10 cellular contexts compared by ENCODE assay signal in genomic region chr11:86673055-86673843, GRCh38. TPM values are rescaled to one million over a fixed set of nuclear protein-coding genes. Genes with fewer than 3 reads are reported as not detected.
A peak's percentile ranks its signal among the peaks of the same experiment; 100 is the strongest.
DNase-seq lines count a peak whose midpoint lies in the region; ATAC-seq and TF ChIP-seq lines count a peak whose summit lies in the region.
"Had no signal": no experiment of that assay in that cellular context is flagged by ENCODE, and none has a peak within 500 bp of the region (broad histone marks: within the 10 kb centered on the region; RNA-seq: fewer than 3 reads in every experiment).

No MANE protein-coding gene starts in this region.

- H4K91ac ChIP-seq in IMR-90 (ENCODE audit: insufficient read depth, low read depth, low read length): peak overlapping the region; percentile 12; the same call in 1 of the 2 replicates

- H2BK20ac ChIP-seq in IMR-90 (ENCODE audit: low read depth, low read length): no peak overlapping the region

- no peaks in the 10 kb centered on the region for H3K9me3 ChIP-seq in IMR-90 (ENCODE audit: control insufficient read depth, insufficient read depth, low read length)
- no peaks in the 10 kb centered on the region for H3K9me3 ChIP-seq in endocrine pancreas (ENCODE audit: control insufficient read depth, low read length)
- H3K9me3 ChIP-seq in prostate gland: no peaks in the 10 kb centered on the region
- H3K9me3 ChIP-seq in mucosa of descending colon: no peaks in the 10 kb centered on the region

- peak overlapping the region; percentile 2 for H3K27ac Mint-ChIP-seq in activated CD4-positive, alpha-beta T cell treated with anti-CD3 and anti-CD28 coated beads for 36 hours

- no peaks in the 10 kb centered on the region for H3K36me3 Mint-ChIP-seq in activated CD4-positive, alpha-beta T cell treated with anti-CD3 and anti-CD28 coated beads for 36 hours (ENCODE audit: low read depth)

- POLR2A ChIA-PET in activated CD4-positive, alpha-beta T cell treated with anti-CD3 and anti-CD28 coated beads for 36 hours (lab: Charles Lee): no interaction called here
- POLR2A ChIA-PET in IMR-90 (lab: Charles Lee; ENCODE audit: unreplicated experiment): no interaction called here

- dilution Hi-C loops in IMR-90 (cut with HindIII; ENCODE audit: low sequenced_read_pairs, unreplicated experiment): no loop called here

- no peak overlapping the region for H2AFZ ChIP-seq in IMR-90 (replicated peaks; ENCODE audit: low read length, poor library complexity)

- H3K79me1 ChIP-seq in IMR-90 (ENCODE audit: low read depth in 1 of 2, low read length in 2 of 2): peaks cover 0 to 5% of the 10 kb centered on the region in 2 experiments; a peak in 2 of 4 replicates

- H3K36me3 ChIP-seq in IMR-90 (ENCODE audit: control insufficient read depth, insufficient read depth, low read length) (no peaks in the 10 kb centered on the region), endocrine pancreas (ENCODE audit: control insufficient read depth, insufficient read depth, low read length) (no peaks in the 10 kb centered on the region), prostate gland (no peaks in the 10 kb centered on the region), mucosa of descending colon (ENCODE audit: low read depth) (no peaks in the 10 kb centered on the region)

- no peak overlapping the region for H3K9ac ChIP-seq in IMR-90 (ENCODE audit: low read depth, low read length)
- H3K9ac ChIP-seq in endocrine pancreas (ENCODE audit: control insufficient read depth, insufficient read depth, low read length): no peak overlapping the region

- H4K20me1 ChIP-seq in IMR-90 (ENCODE audit: insufficient read depth, low read length): no peaks in the 10 kb centered on the region

- no peak overlapping the region; the same call in 1 of the 2 replicates for H3K23ac ChIP-seq in IMR-90 (ENCODE audit: low read depth, low read length)

- no peak overlapping the region for H2AK9ac ChIP-seq in IMR-90 (replicated peaks; ENCODE audit: low read depth, low read length, poor library complexity)

- no peak for TF ChIP-seq RAD21 in IMR-90 (IDR thresholded peaks at IDR 0.05; ENCODE audit: low read length)

- H3K27me3 ChIP-seq in IMR-90 (ENCODE audit: control insufficient read depth, insufficient read depth, low read length): no peaks in the 10 kb centered on the region
- H3K27me3 ChIP-seq in endocrine pancreas (ENCODE audit: control insufficient read depth, insufficient read depth, low read length): no peaks in the 10 kb centered on the region
- H3K27me3 ChIP-seq in prostate gland (replicated peaks; ENCODE audit: insufficient read depth): no peaks in the 10 kb centered on the region

- in situ Hi-C loops in IMR-90 (cut with MboI; ENCODE audit: low sequenced_read_pairs): loop anchor here (5.0 kb wide), 1 partner anchor 129 kb away; the partner anchor contains the start of gene PRSS23

- peaks cover 24% of the 10 kb centered on the region for H3K4me1 Mint-ChIP-seq in activated CD4-positive, alpha-beta T cell treated with anti-CD3 and anti-CD28 coated beads for 36 hours

- no peak for DNase-seq in activated CD4-positive, alpha-beta T cell treated with anti-CD3 and anti-CD28 coated beads for 36 hours
- no peak for DNase-seq in activated CD4-positive, alpha-beta T cell treated with anti-CD3 and anti-CD28 coated beads for 48 hours
- DNase-seq in IMR-90: no peak
- DNase-seq in prostate gland (ENCODE audit: low spot score): no peak
- no peak for DNase-seq in stimulated activated CD4-positive, alpha-beta T cell treated with anti-CD3 and anti-CD28 coated beads, Interleukin-1b, Interleukin-23, amount 100 ng/mL, for 48 hours
- no peak for DNase-seq in stimulated activated CD4-positive, alpha-beta T cell treated with anti-CD3 and anti-CD28 coated beads, Interleukin-15, amount 100 ng/mL, for 24 hours
- no peak for DNase-seq in mucosa of descending colon
- DNase-seq: activated CD4-positive, CD25-positive, alpha-beta regulatory T cell treated with anti-CD3 and anti-CD28 coated beads, Interleukin-2, amount 50 U/mL, for 72 hours; erythroblast had no signal

- no peak overlapping the region for H4K5ac ChIP-seq in IMR-90 (ENCODE audit: low read depth, low read length)

- peak overlapping the region; percentile 51 for H2AK5ac ChIP-seq in IMR-90 (ENCODE audit: low read depth, low read length)

- H3K9me3 Mint-ChIP-seq in activated CD4-positive, alpha-beta T cell treated with anti-CD3 and anti-CD28 coated beads for 36 hours (ENCODE audit: low read depth): no peaks in the 10 kb centered on the region

- 71% methylated on average over 2 of the region's 8 CpGs; no CpG with 5 or more reads in 1 of the 2 experiments for WGBS in IMR-90 (ENCODE audit: extremely low coverage in 2 of 2, insufficient read length in 1 of 2), 2 experiments
- 80% methylated on average over 8 of the region's 8 CpGs for WGBS in prostate gland

- no peak overlapping the region for H4K8ac ChIP-seq in IMR-90 (ENCODE audit: low read depth in 2 of 2, low read length in 2 of 2)

- no peak overlapping the region for H3K14ac ChIP-seq in IMR-90 (replicated peaks; ENCODE audit: low read depth, low read length)

- no TSS peak for BruUV-seq in IMR-90 (replicated peaks; lab: Mats Ljungman, UMichigan)

- intact Hi-C loops in activated CD4-positive, alpha-beta T cell treated with anti-CD3 and anti-CD28 coated beads for 36 hours (cut with DNase I, micrococcal nuclease): loop anchor here in 1 of 2 experiments (2.0 to 5.0 kb wide), 3 partner anchors 16 to 144 kb away; partner anchors contain the start of gene PRSS23
- intact Hi-C loops in IMR-90 (cut with micrococcal nuclease): loop anchor here (10.0 kb wide), 1 partner anchor 242 kb away; no protein-coding TSS in a partner anchor
- intact Hi-C loops in prostate gland (cut with DNase I): loop anchor here (5.0 kb wide), 2 partner anchors 51 to 129 kb away; partner anchors contain the start of gene PRSS23
- intact Hi-C loops in mucosa of descending colon (cut with DNase I, micrococcal nuclease): no loop called here

- no peak overlapping the region for H3K56ac ChIP-seq in IMR-90 (ENCODE audit: extremely low read depth, insufficient read depth, low read length)

- ATAC-seq in activated CD4-positive, alpha-beta T cell treated with anti-CD3 and anti-CD28 coated beads for 36 hours: no peak
- ATAC-seq in IMR-90 (ENCODE audit: low read depth) (no peak), mucosa of descending colon (no peak)

- no peak for TF ChIP-seq CTCF in IMR-90 (conservative IDR thresholded peaks at IDR 0.05; ENCODE audit: low read depth, low read length)
- no peak for TF ChIP-seq CTCF in prostate gland (IDR thresholded peaks at IDR 0.05)
- no peak for TF ChIP-seq CTCF in mucosa of descending colon (IDR thresholded peaks at IDR 0.05)

- H3K4me2 ChIP-seq in IMR-90 (ENCODE audit: low read depth, low read length): no peak overlapping the region

- H3K18ac ChIP-seq in IMR-90 (ENCODE audit: low read depth, low read length): no peak overlapping the region

- H2BK5ac ChIP-seq in IMR-90 (ENCODE audit: low read depth, low read length, poor library complexity, severe bottlenecking): no peak overlapping the region

- H3K4me1 ChIP-seq in IMR-90 (ENCODE audit: control insufficient read depth, insufficient read depth, low read length) (0 out of 2 replicates have a peak, but pooled peaks cover 2% of the 10 kb centered on the region), endocrine pancreas (ENCODE audit: control insufficient read depth, insufficient read depth, low read length) (no peaks in the 10 kb centered on the region), prostate gland (replicated peaks) (peaks cover 3% of the 10 kb centered on the region), mucosa of descending colon (ENCODE audit: low read depth) (peaks cover 39% of the 10 kb centered on the region)

- no peak overlapping the region for H3K4ac ChIP-seq in IMR-90 (ENCODE audit: low read depth, low read length)

- H3K9me1 ChIP-seq in IMR-90 (ENCODE audit: insufficient read depth, low read length): no peaks in the 10 kb centered on the region

- H3K27ac ChIP-seq in IMR-90 (ENCODE audit: insufficient read depth, low read length): no peak overlapping the region
- peak overlapping the region; percentile 91 to 92 for H3K27ac ChIP-seq in prostate gland

- peaks cover 17% of the 10 kb centered on the region for H3K27me3 Mint-ChIP-seq in activated CD4-positive, alpha-beta T cell treated with anti-CD3 and anti-CD28 coated beads for 36 hours

- H3K4me3 ChIP-seq in IMR-90 (ENCODE audit: insufficient read depth, low read depth, low read length) (no peak overlapping the region), endocrine pancreas (ENCODE audit: control insufficient read depth, insufficient read depth, low read length) (peak overlapping the region; percentile 69), prostate gland (no peak overlapping the region), mucosa of descending colon (no peak overlapping the region)

- no peak for TF ChIP-seq POLR2A in IMR-90 (IDR thresholded peaks at IDR 0.05; ENCODE audit: low read depth, low read length)
- no peak for TF ChIP-seq POLR2A in prostate gland (IDR thresholded peaks at IDR 0.05)

- no peak overlapping the region for H2BK120ac ChIP-seq in IMR-90 (ENCODE audit: low read depth, low read length)

- CTCF ChIA-PET in activated CD4-positive, alpha-beta T cell treated with anti-CD3 and anti-CD28 coated beads for 36 hours (lab: Charles Lee): interaction anchor here (0.6 to 1.1 kb wide), 2 partner anchors 33 to 87 kb away, joined by 3 to 4 read pairs; no protein-coding TSS in a partner anchor
- CTCF ChIA-PET in IMR-90 (lab: Yijun Ruan, JAX): no interaction called here

- H3K4me3 Mint-ChIP-seq in activated CD4-positive, alpha-beta T cell treated with anti-CD3 and anti-CD28 coated beads for 36 hours: peak overlapping the region; percentile 40

- H2BK15ac ChIP-seq in IMR-90 (ENCODE audit: low read depth, low read length): no peak overlapping the region

TF ChIP-seq in IMR-90, 13 proteins besides CTCF, POLR2A, EP300 and RAD21:
- TF ChIP-seq SMC3 (IDR thresholded peaks at IDR 0.05; ENCODE audit: low read depth, low read length): no peak
- TF ChIP-seq CEBPB (IDR thresholded peaks at IDR 0.05; ENCODE audit: low read depth, low read length): peak; percentile 43; the same call in 1 of the 2 replicates
TF ChIP-seq in IMR-90: peak in this region for 1.

RNA-seq across cellular contexts. Expression of gene ME3, which starts 0.8 kb away (rescaled TPM):
- 1 to 10 TPM; 4.0 to 6.0 TPM for total RNA-seq in activated CD4-positive, alpha-beta T cell treated with anti-CD3 and anti-CD28 coated beads for 36 hours
- total RNA-seq in IMR-90 (2012; rRNA removed) (9.0 and 9.2 TPM in 2 replicates), prostate gland (100 to 1,000 TPM in 1 of 2 donors, 10 to 100 TPM in 1; 31.4 to 107 TPM), mucosa of descending colon (10 to 100 TPM; 29.3 to 51.2 (median 31.8) TPM)
- 7.8 and 10.1 TPM in 2 replicates for polyA plus RNA-seq in IMR-90 (2012; rRNA removed)
- polyA plus RNA-seq in IMR-90 (2012; cell fraction: cytosol; rRNA removed): 2.9 and 5.5 TPM in 2 replicates
- 39.5 and 39.7 TPM in 2 replicates for polyA plus RNA-seq in IMR-90 (2012; cell fraction: nucleus; rRNA removed; ENCODE audit: low replicate concordance)

Comparison
In these comparisons a context has a peak if more than half of its experiments do, and no peak if none do; other contexts are left out.
1. intact Hi-C loops: an anchor here in IMR-90 (10.0 kb wide) and prostate gland (5.0 kb wide); none called in mucosa of descending colon.